In genomic region chr17:16428098-16428882, GRCh38 we compare ENCODE assay signal across 1 cellular context.
TF ChIP-seq lines count a peak whose summit lies in the region.

No MANE protein-coding gene starts in this region.

TF ChIP-seq in HepG2, 621 proteins besides CTCF, POLR2A, EP300 and RAD21 (continued from another document and continues in another):
- TF ChIP-seq ZNF576 (CRISPR knock-in tag; IDR thresholded peaks at IDR 0.05) (peak; percentile 91; the same call in 1 of the 2 replicates), ZNF263 (CRISPR knock-in tag; IDR thresholded peaks at IDR 0.05) (peak; percentile 88), HNRNPK (IDR thresholded peaks at IDR 0.05; ENCODE audit: low read depth, low read length, poor library complexity, severe bottlenecking) (no peak), ZNF772 (CRISPR knock-in tag; IDR thresholded peaks at IDR 0.05) (0 out of 2 replicates have a peak, but pooled peaks have one; percentile 38), HNF1A (IDR thresholded peaks at IDR 0.05; ENCODE audit: low read depth) (no peak), HNF1A (CRISPR knock-in tag; IDR thresholded peaks at IDR 0.05; ENCODE audit: borderline replicate concordance) (0 out of 2 replicates have a peak, but pooled peaks have one; percentile 43), MTA3 (CRISPR knock-in tag; IDR thresholded peaks at IDR 0.05) (no peak), GTF2F1 (IDR thresholded peaks at IDR 0.05; ENCODE audit: low read length) (no peak), FUBP1 (CRISPR knock-in tag; IDR thresholded peaks at IDR 0.05; ENCODE audit: borderline replicate concordance) (no peak), ZNF33A (CRISPR knock-in tag; IDR thresholded peaks at IDR 0.05; ENCODE audit: borderline replicate concordance) (no peak), GABPA (IDR thresholded peaks at IDR 0.05; ENCODE audit: low read depth, low read length) (no peak), GABPA (CRISPR knock-in tag; IDR thresholded peaks at IDR 0.05; ENCODE audit: low read depth) (no peak), SMC3 (IDR thresholded peaks at IDR 0.05; ENCODE audit: low read length) (peak; percentile 39; the same call in 1 of the 2 replicates), MEF2D (CRISPR knock-in tag; IDR thresholded peaks at IDR 0.05) (0 out of 2 replicates have a peak, but pooled peaks have one; percentile 19), MAFF (IDR thresholded peaks at IDR 0.05; ENCODE audit: low read depth, low read length) (peak; percentile 65), ZNF343 (CRISPR knock-in tag; IDR thresholded peaks at IDR 0.05) (no peak), NCOA5 (CRISPR knock-in tag; IDR thresholded peaks at IDR 0.05) (no peak), NFE2L2 (IDR thresholded peaks at IDR 0.05; ENCODE audit: low read length) (no peak), HES4 (CRISPR knock-in tag; IDR thresholded peaks at IDR 0.05; ENCODE audit: borderline replicate concordance) (0 out of 2 replicates have a peak, but pooled peaks have one; percentile 44), ZNF691 (CRISPR knock-in tag; IDR thresholded peaks at IDR 0.05; ENCODE audit: borderline replicate concordance, low read depth) (no peak), TFDP1 (CRISPR knock-in tag; IDR thresholded peaks at IDR 0.05; ENCODE audit: borderline replicate concordance) (peak; percentile 87; the same call in 1 of the 2 replicates), SAP130 (CRISPR knock-in tag; IDR thresholded peaks at IDR 0.05; ENCODE audit: low read depth) (0 out of 2 replicates have a peak, but pooled peaks have one; percentile 39), NCOA2 (CRISPR knock-in tag; IDR thresholded peaks at IDR 0.05) (peak; percentile 30; the same call in 1 of the 2 replicates), ZNF83 (CRISPR knock-in tag; IDR thresholded peaks at IDR 0.05; ENCODE audit: borderline replicate concordance) (peak; percentile 77; the same call in 1 of the 2 replicates), U2AF1 (optimal IDR thresholded peaks at IDR 0.05; ENCODE audit: low read depth, low read length) (no peak), GPBP1L1 (CRISPR knock-in tag; IDR thresholded peaks at IDR 0.05) (no peak), ZFP36L1 (CRISPR knock-in tag; IDR thresholded peaks at IDR 0.05) (no peak), MYC (CRISPR knock-in tag; IDR thresholded peaks at IDR 0.05; ENCODE audit: borderline replicate concordance) (peak; percentile 90), ZNF501 (CRISPR knock-in tag; IDR thresholded peaks at IDR 0.05) (0 out of 2 replicates have a peak, but pooled peaks have one; percentile 31), HOXA3 (CRISPR knock-in tag; IDR thresholded peaks at IDR 0.05) (peak; percentile 56; the same call in 1 of the 2 replicates), ZNF44 (CRISPR knock-in tag; IDR thresholded peaks at IDR 0.05) (no peak), IRF2 (CRISPR knock-in tag; IDR thresholded peaks at IDR 0.05) (0 out of 2 replicates have a peak, but pooled peaks have one; percentile 44), ZNF30 (CRISPR knock-in tag; IDR thresholded peaks at IDR 0.05) (0 out of 2 replicates have a peak, but pooled peaks have one; percentile 78), ZFP36 (IDR thresholded peaks at IDR 0.05; ENCODE audit: borderline replicate concordance, low read depth, low read length, partially characterized antibody) (no peak), GMEB1 (CRISPR knock-in tag; IDR thresholded peaks at IDR 0.05; ENCODE audit: borderline replicate concordance) (no peak), ZFP90 (CRISPR knock-in tag; IDR thresholded peaks at IDR 0.05; ENCODE audit: borderline replicate concordance) (0 out of 2 replicates have a peak, but pooled peaks have one; percentile 51), NR1H2 (CRISPR knock-in tag; IDR thresholded peaks at IDR 0.05; ENCODE audit: borderline replicate concordance, low read depth) (no peak), ARNT (IDR thresholded peaks at IDR 0.05) (no peak), POLR2AphosphoS2 (IDR thresholded peaks at IDR 0.05; ENCODE audit: low read depth, low read length) (no peak), CHD4 (IDR thresholded peaks at IDR 0.05; ENCODE audit: borderline replicate concordance, low read length) (no peak), TP53 (CRISPR knock-in tag; conservative IDR thresholded peaks at IDR 0.05) (no peak)
- TF ChIP-seq, protein P1, sequence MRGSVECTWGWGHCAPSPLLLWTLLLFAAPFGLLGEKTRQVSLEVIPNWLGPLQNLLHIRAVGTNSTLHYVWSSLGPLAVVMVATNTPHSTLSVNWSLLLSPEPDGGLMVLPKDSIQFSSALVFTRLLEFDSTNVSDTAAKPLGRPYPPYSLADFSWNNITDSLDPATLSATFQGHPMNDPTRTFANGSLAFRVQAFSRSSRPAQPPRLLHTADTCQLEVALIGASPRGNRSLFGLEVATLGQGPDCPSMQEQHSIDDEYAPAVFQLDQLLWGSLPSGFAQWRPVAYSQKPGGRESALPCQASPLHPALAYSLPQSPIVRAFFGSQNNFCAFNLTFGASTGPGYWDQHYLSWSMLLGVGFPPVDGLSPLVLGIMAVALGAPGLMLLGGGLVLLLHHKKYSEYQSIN (CRISPR knock-in tag; IDR thresholded peaks at IDR 0.05; ENCODE audit: borderline replicate concordance): no peak
- TF ChIP-seq, protein P2, sequence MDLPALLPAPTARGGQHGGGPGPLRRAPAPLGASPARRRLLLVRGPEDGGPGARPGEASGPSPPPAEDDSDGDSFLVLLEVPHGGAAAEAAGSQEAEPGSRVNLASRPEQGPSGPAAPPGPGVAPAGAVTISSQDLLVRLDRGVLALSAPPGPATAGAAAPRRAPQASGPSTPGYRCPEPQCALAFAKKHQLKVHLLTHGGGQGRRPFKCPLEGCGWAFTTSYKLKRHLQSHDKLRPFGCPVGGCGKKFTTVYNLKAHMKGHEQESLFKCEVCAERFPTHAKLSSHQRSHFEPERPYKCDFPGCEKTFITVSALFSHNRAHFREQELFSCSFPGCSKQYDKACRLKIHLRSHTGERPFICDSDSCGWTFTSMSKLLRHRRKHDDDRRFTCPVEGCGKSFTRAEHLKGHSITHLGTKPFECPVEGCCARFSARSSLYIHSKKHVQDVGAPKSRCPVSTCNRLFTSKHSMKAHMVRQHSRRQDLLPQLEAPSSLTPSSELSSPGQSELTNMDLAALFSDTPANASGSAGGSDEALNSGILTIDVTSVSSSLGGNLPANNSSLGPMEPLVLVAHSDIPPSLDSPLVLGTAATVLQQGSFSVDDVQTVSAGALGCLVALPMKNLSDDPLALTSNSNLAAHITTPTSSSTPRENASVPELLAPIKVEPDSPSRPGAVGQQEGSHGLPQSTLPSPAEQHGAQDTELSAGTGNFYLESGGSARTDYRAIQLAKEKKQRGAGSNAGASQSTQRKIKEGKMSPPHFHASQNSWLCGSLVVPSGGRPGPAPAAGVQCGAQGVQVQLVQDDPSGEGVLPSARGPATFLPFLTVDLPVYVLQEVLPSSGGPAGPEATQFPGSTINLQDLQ (CRISPR knock-in tag; IDR thresholded peaks at IDR 0.05): peak; percentile 74; the same call in 1 of the 2 replicates
- TF ChIP-seq, protein P3, sequence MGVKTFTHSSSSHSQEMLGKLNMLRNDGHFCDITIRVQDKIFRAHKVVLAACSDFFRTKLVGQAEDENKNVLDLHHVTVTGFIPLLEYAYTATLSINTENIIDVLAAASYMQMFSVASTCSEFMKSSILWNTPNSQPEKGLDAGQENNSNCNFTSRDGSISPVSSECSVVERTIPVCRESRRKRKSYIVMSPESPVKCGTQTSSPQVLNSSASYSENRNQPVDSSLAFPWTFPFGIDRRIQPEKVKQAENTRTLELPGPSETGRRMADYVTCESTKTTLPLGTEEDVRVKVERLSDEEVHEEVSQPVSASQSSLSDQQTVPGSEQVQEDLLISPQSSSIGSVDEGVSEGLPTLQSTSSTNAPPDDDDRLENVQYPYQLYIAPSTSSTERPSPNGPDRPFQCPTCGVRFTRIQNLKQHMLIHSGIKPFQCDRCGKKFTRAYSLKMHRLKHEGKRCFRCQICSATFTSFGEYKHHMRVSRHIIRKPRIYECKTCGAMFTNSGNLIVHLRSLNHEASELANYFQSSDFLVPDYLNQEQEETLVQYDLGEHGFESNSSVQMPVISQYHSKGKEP (CRISPR knock-in tag; IDR thresholded peaks at IDR 0.05): no peak
- TF ChIP-seq, protein P4, sequence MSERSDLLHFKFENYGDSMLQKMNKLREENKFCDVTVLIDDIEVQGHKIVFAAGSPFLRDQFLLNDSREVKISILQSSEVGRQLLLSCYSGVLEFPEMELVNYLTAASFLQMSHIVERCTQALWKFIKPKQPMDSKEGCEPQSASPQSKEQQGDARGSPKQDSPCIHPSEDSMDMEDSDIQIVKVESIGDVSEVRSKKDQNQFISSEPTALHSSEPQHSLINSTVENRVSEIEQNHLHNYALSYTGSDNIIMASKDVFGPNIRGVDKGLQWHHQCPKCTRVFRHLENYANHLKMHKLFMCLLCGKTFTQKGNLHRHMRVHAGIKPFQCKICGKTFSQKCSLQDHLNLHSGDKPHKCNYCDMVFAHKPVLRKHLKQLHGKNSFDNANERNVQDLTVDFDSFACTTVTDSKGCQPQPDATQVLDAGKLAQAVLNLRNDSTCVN (CRISPR knock-in tag; IDR thresholded peaks at IDR 0.05; ENCODE audit: borderline replicate concordance): no peak
